30 cellular contexts compared by ENCODE assay signal in the genomic region with DNA sequence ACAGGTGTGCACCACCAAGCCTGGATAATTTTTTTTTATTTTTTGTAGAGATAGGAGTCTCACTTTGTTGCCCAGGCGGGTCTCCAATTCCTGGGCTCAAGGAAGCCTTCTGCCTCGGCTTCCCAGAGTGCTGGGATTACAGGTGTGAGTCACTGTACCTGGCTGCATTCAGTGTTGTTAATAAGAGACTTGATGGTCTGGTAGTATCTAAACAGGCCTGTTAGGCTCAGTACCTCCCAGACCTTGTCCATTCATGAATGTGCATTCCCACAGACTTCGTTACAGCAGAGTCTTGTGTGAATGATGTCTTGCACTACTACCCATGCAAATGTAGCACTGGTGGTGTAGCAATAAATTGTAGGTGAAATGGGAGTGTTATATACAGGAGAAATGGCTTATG. TPM values are rescaled to one million over a fixed set of nuclear protein-coding genes. Genes with fewer than 3 reads are reported as not detected.
"Had no signal": no experiment of that assay in that cellular context is flagged by ENCODE, and none has a peak within 500 bp of the region (broad histone marks: within the 10 kb centered on the region; RNA-seq: fewer than 3 reads in every experiment).

No MANE protein-coding gene starts in this region.

- FAIRE-seq: colon, endometrium, endothelial cell of umbilical vein had no signal

- H3K4me3 ChIP-seq: adrenal gland, esophagus squamous epithelium, gastroesophageal sphincter, heart right ventricle had no signal

- DNase-seq: activated CD4-positive, alpha-beta memory T cell treated with anti-CD3 and anti-CD28 coated beads for 36 hours; activated CD4-positive, alpha-beta T cell treated with anti-CD3 and anti-CD28 coated beads for 36 hours; activated CD4-positive, alpha-beta T cell treated with anti-CD3 and anti-CD28 coated beads, Interleukin-2, amount 10 ng/mL, durations not matched to agents 24 days and 14 days; activated CD4-positive, CD25-positive, alpha-beta regulatory T cell; activated CD4-positive, CD25-positive, alpha-beta regulatory T cell treated with anti-CD3 and anti-CD28 coated beads, Interleukin-2, amount 50 U/mL, for 72 hours; activated CD8-positive, alpha-beta memory T cell treated with anti-CD3 and anti-CD28 coated beads, Interleukin-2, amount 10 ng/mL, durations not matched to agents 7 days and 5 days; activated CD8-positive, alpha-beta memory T cell treated with anti-CD3 and anti-CD28 coated beads, Interleukin-2, amount 50 U/mL, for 4 hours; activated CD8-positive, alpha-beta T cell treated with anti-CD3 and anti-CD28 coated beads, Interleukin-2, amount 10 ng/mL, durations not matched to agents 7 days and 5 days; activated effector memory CD4-positive, alpha-beta T cell treated with anti-CD3 and anti-CD28 coated beads, Interleukin-2, amount 50 U/mL, for 16 hours; activated naive CD4-positive, alpha-beta T cell treated with anti-CD3 and anti-CD28 coated beads for 36 hours; activated naive CD8-positive, alpha-beta T cell treated with anti-CD3 and anti-CD28 coated beads for 36 hours; activated naive CD8-positive, alpha-beta T cell treated with anti-CD3 and anti-CD28 coated beads, Interleukin-2, amount 50 U/mL, for 24 hours; activated T-cell treated with anti-CD3 and anti-CD28 coated beads, Interleukin-2, amount 50 U/mL, for 1 hour; activated T-cell treated with anti-CD3 and anti-CD28 coated beads, Interleukin-2, amount 50 U/mL, for 48 hours; adrenal gland; amygdala; aorta; caudate nucleus; cortex of kidney; dermis blood vessel endothelial cell; effector CD8-positive, alpha-beta T cell; esophagus squamous epithelium; foreskin melanocyte; heart right ventricle; T-helper 2 cell had no signal

- H3K27ac ChIP-seq: adrenal gland, esophagus squamous epithelium, gastroesophageal sphincter, heart right ventricle had no signal

- H3K27me3 ChIP-seq: adrenal gland, esophagus squamous epithelium, gastroesophageal sphincter, heart right ventricle had no signal

- ATAC-seq: activated CD4-positive, alpha-beta T cell treated with anti-CD3 and anti-CD28 coated beads for 36 hours; activated CD8-positive, alpha-beta memory T cell treated with anti-CD3 and anti-CD28 coated beads, Interleukin-2, amount 10 ng/mL, durations not matched to agents 7 days and 5 days; activated CD8-positive, alpha-beta T cell treated with anti-CD3 and anti-CD28 coated beads, Interleukin-2, amount 10 ng/mL, durations not matched to agents 7 days and 5 days; activated naive CD8-positive, alpha-beta T cell treated with anti-CD3 and anti-CD28 coated beads, Interleukin-2, amount 50 U/mL, for 24 hours; gastroesophageal sphincter; heart right ventricle had no signal

- H3K9me3 ChIP-seq: adrenal gland had no signal

- H3K36me3 ChIP-seq: adrenal gland, esophagus squamous epithelium, gastroesophageal sphincter, heart right ventricle had no signal

- H3K4me1 ChIP-seq: adrenal gland, esophagus squamous epithelium, gastroesophageal sphincter, heart right ventricle had no signal

RNA-seq across cellular contexts. Expression of gene CMTM8, which starts 17.7 kb away (rescaled TPM):
- total RNA-seq: fibroblast of villous mesenchyme had no signal
